Comparison of ENCODE assay signal across 1 cellular context in genomic region chr10:26869528-26869927, GRCh38.
TF ChIP-seq lines count a peak whose summit lies in the region.

No MANE protein-coding gene starts in this region.

TF ChIP-seq in GM12878, 131 proteins besides CTCF, POLR2A, EP300 and RAD21 (continued from another document):
- TF ChIP-seq BHLHE40 (IDR thresholded peaks at IDR 0.05; ENCODE audit: borderline replicate concordance in 1 of 2, low read depth in 2 of 2, low read length in 1 of 2) (no peak), ESRRA (IDR thresholded peaks at IDR 0.05; ENCODE audit: low read length) (no peak), ZBED1 (IDR thresholded peaks at IDR 0.05; ENCODE audit: borderline replicate concordance) (no peak), PAX5 (IDR thresholded peaks at IDR 0.05; ENCODE audit: borderline replicate concordance, low read depth, low read length) (no peak), RAD51 (IDR thresholded peaks at IDR 0.05) (no peak), HCFC1 (IDR thresholded peaks at IDR 0.05; ENCODE audit: low read length) (no peak), GABPA (IDR thresholded peaks at IDR 0.05; ENCODE audit: low read depth) (no peak), RBBP5 (conservative IDR thresholded peaks at IDR 0.05) (no peak), NFYA (IDR thresholded peaks at IDR 0.05; ENCODE audit: borderline replicate concordance, low read depth, low read length) (no peak)
TF ChIP-seq in GM12878: peak in this region for 0.
